10 cellular contexts compared by ENCODE assay signal in genomic region chr2:20573611-20574422, GRCh38.
DNase-seq lines count a peak whose midpoint lies in the region; ATAC-seq and TF ChIP-seq lines count a peak whose summit lies in the region.
"Had no signal": no experiment of that assay in that cellular context is flagged by ENCODE, and none has a peak within 500 bp of the region (broad histone marks: within the 10 kb centered on the region; RNA-seq: fewer than 3 reads in every experiment).

No MANE protein-coding gene starts in this region.

- no peak overlapping the region for H2AFZ ChIP-seq in GM23248

- H3K27ac ChIP-seq in GM23248 = no peak overlapping the region
- peak overlapping the region; percentile 45 to 71 (median 60) for H3K27ac ChIP-seq in gastrocnemius medialis
- H3K27ac ChIP-seq: SJCRH30 had no signal

- DNase-seq in GM23248 (peak; percentile 76), amniotic epithelial cell (ENCODE audit: low read depth) (peak; percentile 91), inferior parietal cortex (ENCODE audit: extremely low spot score) (peak; percentile 77), gastrocnemius medialis (no peak), DMS53 treated with DMSO at 0.1 percent for 48 hours (lab: John Stamatoyannopoulos, UW; ENCODE audit: unreplicated experiment) (no peak)
- DNase-seq in NK-92 treated with Interleukin-12 subunit alpha and Interleukin-12 subunit beta, amount 100 ng/mL, for 24 hours (lab: John Stamatoyannopoulos, UW) = no peak
- DNase-seq in central memory CD4-positive, alpha-beta T cell = no peak

- H3K4me1 ChIP-seq in GM23248 (ENCODE audit: insufficient read depth) (peaks cover 27% of the 10 kb centered on the region), gastrocnemius medialis (peaks cover 24 to 75% of the 10 kb centered on the region in 2 donors)

- no peaks in the 10 kb centered on the region for H3K27me3 ChIP-seq in GM23248 (replicated peaks; ENCODE audit: insufficient read depth)
- H3K27me3 ChIP-seq in gastrocnemius medialis = no peaks in the 10 kb centered on the region
- H3K27me3 ChIP-seq: SJCRH30 had no signal

- 59 to 61% methylated on average over 10 of the region's 10 CpGs for WGBS in GM23248 (ENCODE audit: low coverage in 1 of 2, low lambda C conversion rate in 2 of 2, missing lambda C conversion rate in 2 of 2), 2 experiments

- H4K20me1 ChIP-seq in GM23248 (ENCODE audit: insufficient read depth) = no peaks in the 10 kb centered on the region

- no peaks in the 10 kb centered on the region for H3K36me3 ChIP-seq in GM23248 (ENCODE audit: low read depth)
- no peaks in the 10 kb centered on the region for H3K36me3 ChIP-seq in gastrocnemius medialis
- H3K36me3 ChIP-seq: SJCRH30 had no signal

- no peak overlapping the region for H3K9ac ChIP-seq in GM23248

- no peak for ATAC-seq in gastrocnemius medialis
- no peak for ATAC-seq in HG03442 (IDR thresholded peaks at IDR 0.05; ENCODE audit: unreplicated experiment)
- ATAC-seq: left lobe of liver had no signal

- H3K4me2 ChIP-seq in GM23248 (ENCODE audit: unreplicated experiment) = peak overlapping the region; percentile 40

- H3K9me3 ChIP-seq in GM23248 (ENCODE audit: low read depth) (no peaks in the 10 kb centered on the region), gastrocnemius medialis (no peaks in the 10 kb centered on the region)
- H3K9me3 ChIP-seq: SJCRH30 had no signal

- H3F3A ChIP-seq in GM23248 (ENCODE audit: insufficient read depth) = peaks cover 26% of the 10 kb centered on the region

- no peaks in the 10 kb centered on the region for H3K79me2 ChIP-seq in GM23248 (ENCODE audit: insufficient read depth)

- in situ Hi-C loops in GM23248 (cut with MboI) (no loop called here), gastrocnemius medialis (cut with MboI; ENCODE audit: low sequenced_read_pairs in 4 of 4) (no loop called here)

- TF ChIP-seq POLR2A in gastrocnemius medialis (IDR thresholded peaks at IDR 0.05) = no peak

- H3K4me3 ChIP-seq in GM23248 (no peak overlapping the region), gastrocnemius medialis (no peak overlapping the region)
- H3K4me3 ChIP-seq: SJCRH30 had no signal

- H3K9me2 ChIP-seq in GM23248 (ENCODE audit: insufficient read depth) = no peaks in the 10 kb centered on the region

- intact Hi-C loops in gastrocnemius medialis (cut with DNase I; ENCODE audit: low total_unique reads) = no loop called here

- TF ChIP-seq CTCF in gastrocnemius medialis (IDR thresholded peaks at IDR 0.05 in 4 of 5, conservative IDR thresholded peaks at IDR 0.05 in 1 of 5) = no peak

Comparison
In these comparisons a context has a peak if more than half of its experiments do, and no peak if none do; other contexts are left out.
1. DNase-seq: peak in GM23248 (single experiment), amniotic epithelial cell (single experiment) and inferior parietal cortex (single experiment); none in gastrocnemius medialis (0 of 2), NK-92 treated with Interleukin-12 subunit alpha and Interleukin-12 subunit beta, amount 100 ng/mL, for 24 hours (single experiment), DMS53 treated with DMSO at 0.1 percent for 48 hours (single experiment) and central memory CD4-positive, alpha-beta T cell (single experiment).